18 cellular contexts compared by ENCODE assay signal in genomic region chr22:23269441-23270211, GRCh38.
DNase-seq lines count a peak whose midpoint lies in the region; ATAC-seq, FAIRE-seq and TF ChIP-seq lines count a peak whose summit lies in the region.
"Had no signal": no experiment of that assay in that cellular context is flagged by ENCODE, and none has a peak within 500 bp of the region (broad histone marks: within the 10 kb centered on the region; RNA-seq: fewer than 3 reads in every experiment).

No MANE protein-coding gene starts in this region.

- H3K9me3 ChIP-seq in K562 (replicated peaks; ENCODE audit: control insufficient read depth, insufficient read depth, low read depth, low read length): no peaks in the 10 kb centered on the region
- H3K9me3 ChIP-seq: gastroesophageal sphincter had no signal

- H4K20me1 ChIP-seq in K562 (replicated peaks; ENCODE audit: control insufficient read depth, insufficient read depth, low read length): peaks cover 76% of the 10 kb centered on the region

- CTCF ChIA-PET in K562 (lab: Yijun Ruan, JAX; ENCODE audit: low intra/inter-chr PET ratio): interaction anchor here (0.9 to 2.8 kb wide), 6 partner anchors 10 to 310 kb away, joined by 3 to 30 read pairs (median 11); no protein-coding TSS in a partner anchor

- peaks cover 20 to 25% (median 22%) of the 10 kb centered on the region in 3 donors for H3K4me1 Mint-ChIP-seq in IgD-negative memory B cell
- H3K4me1 Mint-ChIP-seq in neural crest cell: peaks cover 7% of the 10 kb centered on the region

- TF ChIP-seq CTCF in GM12865 (IDR thresholded peaks at IDR 0.05; ENCODE audit: insufficient read depth, low read depth, low read length, missing control alignments) (no peak), K562 (IDR thresholded peaks at IDR 0.05 in 2 of 3, conservative IDR thresholded peaks at IDR 0.05 in 1 of 3; ENCODE audit: insufficient read depth in 2 of 3, low read depth in 1 of 3, low read length in 3 of 3) (no peak), neural crest cell (conservative IDR thresholded peaks at IDR 0.05) (no peak)

- H3K9me3 Mint-ChIP-seq in IgD-negative memory B cell (no peaks in the 10 kb centered on the region), neural crest cell (no peaks in the 10 kb centered on the region)
- H3K9me3 Mint-ChIP-seq: stimulated activated naive CD8-positive, alpha-beta T cell treated with anti-CD3 and anti-CD28 coated beads, Interleukin-15, Interleukin-2, amounts not matched to agents 100 ng/mL and 50 ng/mL, for 24 hours had no signal

- H3K27me3 ChIP-seq in K562 (ENCODE audit: control insufficient read depth in 2 of 2, insufficient read depth in 2 of 2, low read length in 2 of 2): no peaks in the 10 kb centered on the region
- H3K27me3 ChIP-seq: gastroesophageal sphincter had no signal

- in situ Hi-C loops in K562 (cut with MboI): no loop called here

- H3K9ac ChIP-seq in K562 (ENCODE audit: insufficient read depth in 1 of 2, low read depth in 2 of 2, low read length in 2 of 2): peak overlapping the region in 1 of 2 experiments; percentile 53; a peak in 2 of 4 replicates

- ATAC-seq in K562 (peak; percentile 3; the same call in 1 of the 3 replicates), GM19351 (IDR thresholded peaks at IDR 0.05; ENCODE audit: unreplicated experiment) (no peak), GM18502 (IDR thresholded peaks at IDR 0.05; ENCODE audit: poor library complexity, unreplicated experiment) (no peak)
- ATAC-seq: activated CD8-positive, alpha-beta T cell treated with anti-CD3 and anti-CD28 coated beads, Interleukin-2, amount 10 ng/mL, durations not matched to agents 7 days and 5 days; gastroesophageal sphincter; left cardiac atrium had no signal

- peaks cover 32% of the 10 kb centered on the region for H3K9me1 ChIP-seq in K562 (ENCODE audit: control insufficient read depth, insufficient read depth, low read length)

- intact Hi-C loops in K562 (cut with micrococcal nuclease): no loop called here

- FAIRE-seq in K562 (lab: Jason Lieb, UNC): no peak
- FAIRE-seq in H54 (lab: Jason Lieb, UNC): no peak
- FAIRE-seq: bronchial epithelial cell, endometrium had no signal

- no peak for TF ChIP-seq RAD21 in K562 (CRISPR knock-in tag; conservative IDR thresholded peaks at IDR 0.05 in 1 of 2, IDR thresholded peaks at IDR 0.05 in 1 of 2)

- H3K36me3 Mint-ChIP-seq in IgD-negative memory B cell (peaks cover 8% of the 10 kb centered on the region), neural crest cell (ENCODE audit: low read depth) (peaks cover 4% of the 10 kb centered on the region)

- no peak overlapping the region for H2AFZ ChIP-seq in K562 (ENCODE audit: low read depth, low read length)

- H3K4me3 ChIP-seq in GM12865 (ENCODE audit: low read depth, low read length): no peak overlapping the region
- no peak overlapping the region for H3K4me3 ChIP-seq in K562
- H3K4me3 ChIP-seq: gastroesophageal sphincter had no signal

- no peak overlapping the region for H3K27ac ChIP-seq in K562 (ENCODE audit: extremely low read depth, low read depth, low read length)
- H3K27ac ChIP-seq: C4-2B, gastroesophageal sphincter had no signal

- peaks cover 4 to 34% of the 10 kb centered on the region in 2 experiments; a peak in 4 of 5 replicates for H3K4me1 ChIP-seq in K562 (replicated peaks in 1 of 2; ENCODE audit: control insufficient read depth in 2 of 2, insufficient read depth in 2 of 2, low read length in 2 of 2)

- H3K27ac Mint-ChIP-seq in IgD-negative memory B cell (peak overlapping the region; percentile 90 to 92 (median 90)), neural crest cell (ENCODE audit: unreplicated experiment) (peak overlapping the region; percentile 57)
- H3K27ac Mint-ChIP-seq: stimulated activated naive CD8-positive, alpha-beta T cell treated with anti-CD3 and anti-CD28 coated beads, Interleukin-15, Interleukin-2, amounts not matched to agents 100 ng/mL and 50 ng/mL, for 24 hours had no signal

- 77% methylated on average over 18 of the region's 18 CpGs for WGBS in K562 (ENCODE audit: insufficient coverage, low coverage, missing lambda C conversion rate)

- no peaks in the 10 kb centered on the region for H3K79me2 ChIP-seq in K562 (ENCODE audit: control insufficient read depth, insufficient read depth, low read length)

- POLR2A ChIA-PET in K562 (lab: Yijun Ruan, JAX): interaction anchor here (0.5 to 14.2 kb wide), 24 partner anchors 9 to 478 kb away, joined by 3 to 237 read pairs (median 4); partner anchors contain the start of gene BCR

- BruUV-seq in K562 (replicated peaks; lab: Mats Ljungman, UMichigan): no TSS peak

- no peak for TF ChIP-seq EP300 in K562 (IDR thresholded peaks at IDR 0.05; ENCODE audit: low read length)

- H3K27me3 Mint-ChIP-seq in IgD-negative memory B cell: peaks cover 3% of the 10 kb centered on the region
- no peaks in the 10 kb centered on the region for H3K27me3 Mint-ChIP-seq in neural crest cell (ENCODE audit: low read depth)
- H3K27me3 Mint-ChIP-seq: stimulated activated naive CD8-positive, alpha-beta T cell treated with anti-CD3 and anti-CD28 coated beads, Interleukin-15, Interleukin-2, amounts not matched to agents 100 ng/mL and 50 ng/mL, for 24 hours had no signal

- H3K4me3 Mint-ChIP-seq in IgD-negative memory B cell: peak overlapping the region in 3 of 4 donors; percentile 49 to 92 (median 57)
- H3K4me3 Mint-ChIP-seq in neural crest cell: no peak overlapping the region
- H3K4me3 Mint-ChIP-seq: activated CD8-positive, alpha-beta T cell treated with anti-CD3 and anti-CD28 coated beads, Interleukin-2, amount 10 ng/mL, durations not matched to agents 7 days and 5 days; stimulated activated naive CD8-positive, alpha-beta T cell treated with anti-CD3 and anti-CD28 coated beads, Interleukin-15, Interleukin-2, amounts not matched to agents 100 ng/mL and 50 ng/mL, for 24 hours had no signal

- H3K4me2 ChIP-seq in K562 (ENCODE audit: insufficient read depth, low read length): no peak overlapping the region

- DNase-seq in GM12865 (ENCODE audit: low read depth): peak; percentile 50
- DNase-seq in K562 (ENCODE audit: extremely low read depth in 1 of 4, low spot score in 3 of 4): peak in 3 of 4 experiments; percentile 66 to 69 (median 68)
- no peak for DNase-seq in neural crest cell (ENCODE audit: low read depth, low spot score)
- DNase-seq in H54 (ENCODE audit: insufficient read length, low spot score): no peak
- DNase-seq: left cardiac atrium; NCI-H1694; Right ventricle myocardium superior; stimulated activated CD4-positive, alpha-beta T cell treated with anti-CD3 and anti-CD28 coated beads, Interleukin-4, amount 100 ng/mL, for 4 hours; T1000 had no signal

- TF ChIP-seq POLR2A in K562 (conservative IDR thresholded peaks at IDR 0.05) (no peak), H54 (IDR thresholded peaks at IDR 0.05; ENCODE audit: low read depth, low read length) (no peak)

- H3K36me3 ChIP-seq in K562 (ENCODE audit: control insufficient read depth, insufficient read depth, low read length): peaks cover 94% of the 10 kb centered on the region

TF ChIP-seq in K562, 482 proteins besides CTCF, POLR2A, EP300 and RAD21 (continues in another document):
- TF ChIP-seq FOS (IDR thresholded peaks at IDR 0.05; ENCODE audit: extremely low read depth, insufficient read length): no peak
- no peak for TF ChIP-seq WHSC1 (IDR thresholded peaks at IDR 0.05; ENCODE audit: low read length)
- TF ChIP-seq KAT2B (IDR thresholded peaks at IDR 0.05; ENCODE audit: low read depth, low read length): no peak
- TF ChIP-seq SIX5 (IDR thresholded peaks at IDR 0.05; ENCODE audit: borderline replicate concordance in 1 of 2, insufficient read depth in 1 of 2, low read depth in 1 of 2, low read length in 2 of 2): 0 out of 4 replicates have a peak, but pooled peaks of 1 of the 2 experiments have one; percentile 4
- TF ChIP-seq, protein P1, sequence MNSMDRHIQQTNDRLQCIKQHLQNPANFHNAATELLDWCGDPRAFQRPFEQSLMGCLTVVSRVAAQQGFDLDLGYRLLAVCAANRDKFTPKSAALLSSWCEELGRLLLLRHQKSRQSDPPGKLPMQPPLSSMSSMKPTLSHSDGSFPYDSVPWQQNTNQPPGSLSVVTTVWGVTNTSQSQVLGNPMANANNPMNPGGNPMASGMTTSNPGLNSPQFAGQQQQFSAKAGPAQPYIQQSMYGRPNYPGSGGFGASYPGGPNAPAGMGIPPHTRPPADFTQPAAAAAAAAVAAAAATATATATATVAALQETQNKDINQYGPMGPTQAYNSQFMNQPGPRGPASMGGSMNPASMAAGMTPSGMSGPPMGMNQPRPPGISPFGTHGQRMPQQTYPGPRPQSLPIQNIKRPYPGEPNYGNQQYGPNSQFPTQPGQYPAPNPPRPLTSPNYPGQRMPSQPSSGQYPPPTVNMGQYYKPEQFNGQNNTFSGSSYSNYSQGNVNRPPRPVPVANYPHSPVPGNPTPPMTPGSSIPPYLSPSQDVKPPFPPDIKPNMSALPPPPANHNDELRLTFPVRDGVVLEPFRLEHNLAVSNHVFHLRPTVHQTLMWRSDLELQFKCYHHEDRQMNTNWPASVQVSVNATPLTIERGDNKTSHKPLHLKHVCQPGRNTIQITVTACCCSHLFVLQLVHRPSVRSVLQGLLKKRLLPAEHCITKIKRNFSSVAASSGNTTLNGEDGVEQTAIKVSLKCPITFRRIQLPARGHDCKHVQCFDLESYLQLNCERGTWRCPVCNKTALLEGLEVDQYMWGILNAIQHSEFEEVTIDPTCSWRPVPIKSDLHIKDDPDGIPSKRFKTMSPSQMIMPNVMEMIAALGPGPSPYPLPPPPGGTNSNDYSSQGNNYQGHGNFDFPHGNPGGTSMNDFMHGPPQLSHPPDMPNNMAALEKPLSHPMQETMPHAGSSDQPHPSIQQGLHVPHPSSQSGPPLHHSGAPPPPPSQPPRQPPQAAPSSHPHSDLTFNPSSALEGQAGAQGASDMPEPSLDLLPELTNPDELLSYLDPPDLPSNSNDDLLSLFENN (IDR thresholded peaks at IDR 0.05; ENCODE audit: low read depth in 2 of 2, low read length in 2 of 2): no peak
- TF ChIP-seq HDAC3 (IDR thresholded peaks at IDR 0.05; ENCODE audit: borderline replicate concordance, partially characterized antibody): no peak
- TF ChIP-seq SMAD1 (IDR thresholded peaks at IDR 0.05; ENCODE audit: low read depth, low read length, partially characterized antibody): peak; percentile 55
- no peak for TF ChIP-seq ZNF408 (CRISPR knock-in tag; IDR thresholded peaks at IDR 0.05; ENCODE audit: low read depth)

Comparison
In these comparisons a context has a peak if more than half of its experiments do, and no peak if none do; other contexts are left out.
1. DNase-seq: peak in GM12865 (single experiment) and K562 (3 of 4); none in neural crest cell (single experiment) and H54 (single experiment).